Comparison of ENCODE assay signal across 10 cellular contexts in genomic region chr2:134657650-134658250, GRCh38.
DNase-seq lines count a peak whose midpoint lies in the region; ATAC-seq, FAIRE-seq and TF ChIP-seq lines count a peak whose summit lies in the region.
"Had no signal": no experiment of that assay in that cellular context is flagged by ENCODE, and none has a peak within 500 bp of the region (broad histone marks: within the 10 kb centered on the region; RNA-seq: fewer than 3 reads in every experiment).

No MANE protein-coding gene starts in this region.

- in situ Hi-C loops in mammary epithelial cell (cut with MboI; ENCODE audit: low sequenced_read_pairs in 2 of 2), result loop anchor here (25.0 kb wide), 1 partner anchor 230 kb away; no protein-coding TSS in a partner anchor

- H3K4me3 Mint-ChIP-seq in activated CD4-positive, alpha-beta T cell treated with anti-CD3 and anti-CD28 coated beads for 36 hours, result no peak overlapping the region

- dilution Hi-C loops in mammary epithelial cell (cut with HindIII; ENCODE audit: low sequenced_read_pairs), result no loop called here

- H3K9me3 ChIP-seq in MM.1S (replicated peaks; ENCODE audit: insufficient read depth, low read length) (no peaks in the 10 kb centered on the region), mammary epithelial cell (replicated peaks; ENCODE audit: insufficient read depth, low read length) (no peaks in the 10 kb centered on the region), pancreas (no peaks in the 10 kb centered on the region), ascending aorta (no peaks in the 10 kb centered on the region)

- CTCF ChIA-PET in activated CD4-positive, alpha-beta T cell treated with anti-CD3 and anti-CD28 coated beads for 36 hours (lab: Charles Lee), result no interaction called here
- CTCF ChIA-PET in mammary epithelial cell (lab: Charles Lee; ENCODE audit: low non-redundant PET), result no interaction called here

- FAIRE-seq in pancreas (lab: Jason Lieb, UNC), result no peak
- FAIRE-seq: kidney had no signal

- intact Hi-C loops in activated CD4-positive, alpha-beta T cell treated with anti-CD3 and anti-CD28 coated beads for 36 hours (cut with DNase I, micrococcal nuclease), result no loop called here
- intact Hi-C loops in mammary epithelial cell (cut with micrococcal nuclease), result loop anchor here (1.0 to 5.0 kb wide), 2 partner anchors 195 to 241 kb away; no protein-coding TSS in a partner anchor
- intact Hi-C loops in pancreas (cut with DNase I), result no loop called here
- intact Hi-C loops in ascending aorta (cut with DNase I), result no loop called here

- H3K4me1 ChIP-seq in MM.1S (ENCODE audit: low read length), result no peaks in the 10 kb centered on the region
- no peaks in the 10 kb centered on the region for H3K4me1 ChIP-seq in mammary epithelial cell (ENCODE audit: insufficient read depth, low read length)
- no peaks in the 10 kb centered on the region for H3K4me1 ChIP-seq in pancreas
- H3K4me1 ChIP-seq in ascending aorta, result no peaks in the 10 kb centered on the region

- H3K27ac Mint-ChIP-seq in activated CD4-positive, alpha-beta T cell treated with anti-CD3 and anti-CD28 coated beads for 36 hours, result no peak overlapping the region

- H3K9me2 ChIP-seq in MM.1S (replicated peaks; ENCODE audit: insufficient read depth, low read length), result no peaks in the 10 kb centered on the region

- no peaks in the 10 kb centered on the region for H4K20me1 ChIP-seq in MM.1S (ENCODE audit: insufficient read depth, low read length)
- no peaks in the 10 kb centered on the region for H4K20me1 ChIP-seq in mammary epithelial cell (ENCODE audit: insufficient read depth, low read length)

- no peaks in the 10 kb centered on the region for H3K36me3 ChIP-seq in MM.1S (replicated peaks; ENCODE audit: insufficient read depth, low read length)
- no peaks in the 10 kb centered on the region for H3K36me3 ChIP-seq in mammary epithelial cell (ENCODE audit: insufficient read depth, low read length)
- no peaks in the 10 kb centered on the region for H3K36me3 ChIP-seq in pancreas
- H3K36me3 ChIP-seq in ascending aorta, result no peaks in the 10 kb centered on the region

- POLR2A ChIA-PET in activated CD4-positive, alpha-beta T cell treated with anti-CD3 and anti-CD28 coated beads for 36 hours (lab: Charles Lee), result no interaction called here

- WGBS in mammary epithelial cell (ENCODE audit: low coverage, missing lambda C conversion rate), result 63% methylated on average over 12 of the region's 12 CpGs
- WGBS in pancreas, 2 donors, result 65 to 71% methylated on average over 12 of the region's 12 CpGs

- no peaks in the 10 kb centered on the region for H3K27me3 Mint-ChIP-seq in activated CD4-positive, alpha-beta T cell treated with anti-CD3 and anti-CD28 coated beads for 36 hours

- H3K4me2 ChIP-seq in MM.1S (ENCODE audit: low read depth, low read length) (no peak overlapping the region), mammary epithelial cell (ENCODE audit: insufficient read depth, low read depth, low read length) (no peak overlapping the region)

- no peaks in the 10 kb centered on the region for H3F3A ChIP-seq in MM.1S (ENCODE audit: insufficient read depth, low read length)

- H3K27me3 ChIP-seq in MM.1S (replicated peaks; ENCODE audit: insufficient read depth, low read length) (no peaks in the 10 kb centered on the region), mammary epithelial cell (ENCODE audit: insufficient read depth, low read length) (no peaks in the 10 kb centered on the region), pancreas (no peaks in the 10 kb centered on the region), ascending aorta (no peaks in the 10 kb centered on the region)

- no peak for ATAC-seq in activated CD4-positive, alpha-beta T cell treated with anti-CD3 and anti-CD28 coated beads for 36 hours
- ATAC-seq in pancreas, result peak in 2 of 4 donors; percentile 32 to 67

- no peaks in the 10 kb centered on the region for H3K9me3 Mint-ChIP-seq in activated CD4-positive, alpha-beta T cell treated with anti-CD3 and anti-CD28 coated beads for 36 hours (ENCODE audit: low read depth)

- peaks cover 25% of the 10 kb centered on the region for H3K4me1 Mint-ChIP-seq in activated CD4-positive, alpha-beta T cell treated with anti-CD3 and anti-CD28 coated beads for 36 hours

- H3K36me3 Mint-ChIP-seq in activated CD4-positive, alpha-beta T cell treated with anti-CD3 and anti-CD28 coated beads for 36 hours (ENCODE audit: low read depth), result no peaks in the 10 kb centered on the region

- no peak overlapping the region for H3K27ac ChIP-seq in MM.1S (ENCODE audit: low read length)
- no peak overlapping the region for H3K27ac ChIP-seq in mammary epithelial cell (ENCODE audit: insufficient read depth, low read depth, low read length)
- H3K27ac ChIP-seq in pancreas, result no peak overlapping the region
- no peak overlapping the region for H3K27ac ChIP-seq in ascending aorta

- TF ChIP-seq CTCF in MM.1S (IDR thresholded peaks at IDR 0.05; ENCODE audit: low read length) (peak; percentile 16), mammary epithelial cell (conservative IDR thresholded peaks at IDR 0.05 in 1 of 2, IDR thresholded peaks at IDR 0.05 in 1 of 2; ENCODE audit: extremely low read depth in 1 of 2, insufficient read depth in 1 of 2, low read depth in 1 of 2, low read length in 2 of 2) (peak; percentile 51 to 65), pancreas (IDR thresholded peaks at IDR 0.05) (peak in 3 of 4 donors; percentile 12 to 26 (median 18)), ascending aorta (IDR thresholded peaks at IDR 0.05) (no peak)

- no TSS peak for BruUV-seq in mammary epithelial cell (replicated peaks; lab: Mats Ljungman, UMichigan)

- H2AFZ ChIP-seq in MM.1S (ENCODE audit: low read length), result no peak overlapping the region
- no peak overlapping the region for H2AFZ ChIP-seq in mammary epithelial cell (ENCODE audit: low read depth, low read length)

- no peaks in the 10 kb centered on the region for H3K79me2 ChIP-seq in MM.1S (ENCODE audit: low read length)
- no peaks in the 10 kb centered on the region for H3K79me2 ChIP-seq in mammary epithelial cell (ENCODE audit: insufficient read depth, low read length)

- DNase-seq in activated CD4-positive, alpha-beta T cell treated with anti-CD3 and anti-CD28 coated beads for 36 hours, result peak; percentile 57
- DNase-seq in activated CD4-positive, alpha-beta T cell treated with anti-CD3 and anti-CD28 coated beads for 1 hour, result no peak
- DNase-seq in MM.1S (no peak), mammary epithelial cell (no peak), pancreas (no peak), ascending aorta (ENCODE audit: low spot score in 2 of 2) (no peak), NCI-H1417 treated with DMSO at 0.1 percent for 48 hours (lab: John Stamatoyannopoulos, UW) (no peak)
- DNase-seq in activated effector memory CD4-positive, alpha-beta T cell treated with Interleukin-2 at 50 U/mL for 16 hours, result no peak
- DNase-seq: activated naive CD4-positive, alpha-beta T cell treated with anti-CD3 and anti-CD28 coated beads, Interleukin-2, amount 50 U/mL, for 16 hours; kidney had no signal

- H3K4me3 ChIP-seq in MM.1S (ENCODE audit: low read length) (no peak overlapping the region), mammary epithelial cell (replicated peaks in 1 of 3; ENCODE audit: insufficient read depth in 1 of 3, low read depth in 2 of 3, low read length in 3 of 3) (no peak overlapping the region), pancreas (no peak overlapping the region), ascending aorta (no peak overlapping the region)

- H3K9ac ChIP-seq in MM.1S (ENCODE audit: low read length) (no peak overlapping the region), mammary epithelial cell (ENCODE audit: insufficient read depth, low read length) (no peak overlapping the region)

Comparison
In these comparisons a context has a peak if more than half of its experiments do, and no peak if none do; other contexts are left out.
1. CTCF ChIP-seq: peak in MM.1S (single experiment), mammary epithelial cell (2 of 2) and pancreas (3 of 4); none in ascending aorta (0 of 3).